Comparison of ENCODE assay signal across 13 cellular contexts in genomic region chr1:185291647-185292046, GRCh38. TPM values are rescaled to one million over a fixed set of nuclear protein-coding genes. Genes with fewer than 3 reads are reported as not detected.
DNase-seq lines count a peak whose midpoint lies in the region; ATAC-seq and TF ChIP-seq lines count a peak whose summit lies in the region.
"Had no signal": no experiment of that assay in that cellular context is flagged by ENCODE, and none has a peak within 500 bp of the region (broad histone marks: within the 10 kb centered on the region; RNA-seq: fewer than 3 reads in every experiment).

No MANE protein-coding gene starts in this region.

- intact Hi-C loops in mucosa of descending colon (cut with DNase I, micrococcal nuclease): no loop called here

- no peaks in the 10 kb centered on the region for H3K27me3 Mint-ChIP-seq in CD4-positive, CD25-positive, alpha-beta regulatory T cell
- H3K27me3 Mint-ChIP-seq in IgD-negative memory B cell (no peaks in the 10 kb centered on the region), T-helper 17 cell (no peaks in the 10 kb centered on the region)

- no peaks in the 10 kb centered on the region for H3K27me3 ChIP-seq in CD4-positive, CD25-positive, alpha-beta regulatory T cell (ENCODE audit: control insufficient read depth, insufficient read depth, low read length)
- H3K27me3 ChIP-seq: hepatocyte had no signal

- H3K4me3 Mint-ChIP-seq in CD4-positive, CD25-positive, alpha-beta regulatory T cell: no peak overlapping the region
- H3K4me3 Mint-ChIP-seq in IgD-negative memory B cell: peak overlapping the region in 1 of 4 donors; percentile 27
- no peak overlapping the region for H3K4me3 Mint-ChIP-seq in T-helper 17 cell
- H3K4me3 Mint-ChIP-seq: activated T-helper 1 cell treated with anti-CD3 and anti-CD28 coated beads, Interleukin-12 subunit alpha, Interleukin-12 subunit beta, Interleukin-2, Interleukin-4 antibody, amounts not matched to agents 30 ng/mL and 10 ng/mL and 1 ng/mL, durations not matched to agents 14 hours and 24 hours and 36 hours had no signal

- peaks cover 35% of the 10 kb centered on the region for H3K36me3 Mint-ChIP-seq in CD4-positive, CD25-positive, alpha-beta regulatory T cell
- H3K36me3 Mint-ChIP-seq in IgD-negative memory B cell (peaks cover 4% of the 10 kb centered on the region), T-helper 17 cell (ENCODE audit: low read depth) (no peaks in the 10 kb centered on the region)

- H3K9me3 ChIP-seq in CD4-positive, CD25-positive, alpha-beta regulatory T cell (ENCODE audit: control insufficient read depth in 2 of 2, low read length in 2 of 2): no peaks in the 10 kb centered on the region
- H3K9me3 ChIP-seq in T-helper 17 cell (ENCODE audit: control insufficient read depth, low read length, poor library complexity, severe bottlenecking) (no peaks in the 10 kb centered on the region), mucosa of descending colon (no peaks in the 10 kb centered on the region)

- H3K27ac ChIP-seq in CD4-positive, CD25-positive, alpha-beta regulatory T cell (ENCODE audit: insufficient read depth, low read length, poor library complexity, severe bottlenecking): no peak overlapping the region
- H3K27ac ChIP-seq: hepatocyte had no signal

- peaks cover 22 to 56% (median 31%) of the 10 kb centered on the region in 4 donors for H3K4me1 Mint-ChIP-seq in CD4-positive, CD25-positive, alpha-beta regulatory T cell
- H3K4me1 Mint-ChIP-seq in IgD-negative memory B cell (peaks cover 14 to 31% (median 19%) of the 10 kb centered on the region in 3 donors), T-helper 17 cell (peaks cover 14% of the 10 kb centered on the region)

- H3K4me1 ChIP-seq in CD4-positive, CD25-positive, alpha-beta regulatory T cell (ENCODE audit: control insufficient read depth, insufficient read depth, low read length, poor library complexity, severe bottlenecking): no peaks in the 10 kb centered on the region
- peaks cover 9% of the 10 kb centered on the region for H3K4me1 ChIP-seq in mucosa of descending colon (ENCODE audit: low read depth)

- peaks cover 0 to 5% (median 0%) of the 10 kb centered on the region in 7 donors for H3K9me3 Mint-ChIP-seq in CD4-positive, CD25-positive, alpha-beta regulatory T cell
- H3K9me3 Mint-ChIP-seq in IgD-negative memory B cell: peaks cover 0 to 4% (median 0%) of the 10 kb centered on the region in 3 donors
- H3K9me3 Mint-ChIP-seq: activated T-helper 1 cell treated with anti-CD3 and anti-CD28 coated beads, Interleukin-12 subunit alpha, Interleukin-12 subunit beta, Interleukin-2, Interleukin-4 antibody, amounts not matched to agents 30 ng/mL and 10 ng/mL and 1 ng/mL, durations not matched to agents 14 hours and 24 hours and 36 hours had no signal

- no peak for ATAC-seq in CD4-positive, CD25-positive, alpha-beta regulatory T cell (ENCODE audit: low read depth in 2 of 2)
- ATAC-seq in T-helper 17 cell (peak; percentile 20), mucosa of descending colon (peak; percentile 37)

- peak overlapping the region in 2 of 3 donors; percentile 43 to 71 for H3K27ac Mint-ChIP-seq in CD4-positive, CD25-positive, alpha-beta regulatory T cell
- H3K27ac Mint-ChIP-seq in IgD-negative memory B cell (peak overlapping the region in 2 of 3 donors; percentile 39 to 87), T-helper 17 cell (peak overlapping the region; percentile 93)
- H3K27ac Mint-ChIP-seq: activated T-helper 1 cell treated with anti-CD3 and anti-CD28 coated beads, Interleukin-12 subunit alpha, Interleukin-12 subunit beta, Interleukin-2, Interleukin-4 antibody, amounts not matched to agents 30 ng/mL and 10 ng/mL and 1 ng/mL, durations not matched to agents 14 hours and 24 hours and 36 hours had no signal

- peaks cover 22% of the 10 kb centered on the region for H3K36me3 ChIP-seq in CD4-positive, CD25-positive, alpha-beta regulatory T cell (ENCODE audit: control insufficient read depth, insufficient read depth, low read length)
- H3K36me3 ChIP-seq in mucosa of descending colon (ENCODE audit: low read depth): no peaks in the 10 kb centered on the region

- no peak for TF ChIP-seq CTCF in mucosa of descending colon (IDR thresholded peaks at IDR 0.05)
- no peak for TF ChIP-seq CTCF in GM10266 (IDR thresholded peaks at IDR 0.05; ENCODE audit: control insufficient read depth, insufficient read depth, low read depth, missing control alignments)

- H3K4me3 ChIP-seq in CD4-positive, CD25-positive, alpha-beta regulatory T cell (ENCODE audit: low read depth, low read length): no peak overlapping the region
- no peak overlapping the region for H3K4me3 ChIP-seq in mucosa of descending colon
- H3K4me3 ChIP-seq: hepatocyte had no signal

- DNase-seq in CD4-positive, CD25-positive, alpha-beta regulatory T cell: no peak
- DNase-seq in T-helper 17 cell (no peak), mucosa of descending colon (no peak), RPMI8226 (no peak), GM10266 (ENCODE audit: extremely low spot score) (no peak)
- no peak for DNase-seq in stimulated activated CD4-positive, alpha-beta T cell treated with anti-CD3 and anti-CD28 coated beads, Interleukin-4, amount 100 ng/mL, for 1 hour
- DNase-seq: activated CD4-positive, alpha-beta T cell treated with anti-CD3 and anti-CD28 coated beads, Interleukin-2, amount 50 U/mL, for 1 hour; C1 segment of cervical spinal cord; cortex of kidney; T-helper 1 cell had no signal

RNA-seq across cellular contexts. Expression of gene IVNS1ABP, which starts 25.4 kb away (rescaled TPM):
- 373 TPM for total RNA-seq in CD4-positive, CD25-positive, alpha-beta regulatory T cell
- 10 to 100 TPM; 66.9 to 95.2 (median 79.9) TPM for polyA plus RNA-seq in CD4-positive, CD25-positive, alpha-beta regulatory T cell
- 35.4 TPM for polyA plus RNA-seq in IgD-negative memory B cell
- total RNA-seq in T-helper 17 cell: 100 to 1,000 TPM; 467 to 499 TPM
- total RNA-seq in mucosa of descending colon: 100 to 1,000 TPM; 111 to 213 (median 138) TPM

Comparison
In these comparisons a context has a peak if more than half of its experiments do, and no peak if none do; other contexts are left out.
1. ATAC-seq: peak in T-helper 17 cell (single experiment) and mucosa of descending colon (single experiment); none in CD4-positive, CD25-positive, alpha-beta regulatory T cell (0 of 2).
2. Peak in every context shown above with its lines, with median percentiles within 50 percentile points of each other: H3K27ac Mint-ChIP-seq.